Comparison of ENCODE assay signal across 33 cellular contexts in the genomic region with DNA sequence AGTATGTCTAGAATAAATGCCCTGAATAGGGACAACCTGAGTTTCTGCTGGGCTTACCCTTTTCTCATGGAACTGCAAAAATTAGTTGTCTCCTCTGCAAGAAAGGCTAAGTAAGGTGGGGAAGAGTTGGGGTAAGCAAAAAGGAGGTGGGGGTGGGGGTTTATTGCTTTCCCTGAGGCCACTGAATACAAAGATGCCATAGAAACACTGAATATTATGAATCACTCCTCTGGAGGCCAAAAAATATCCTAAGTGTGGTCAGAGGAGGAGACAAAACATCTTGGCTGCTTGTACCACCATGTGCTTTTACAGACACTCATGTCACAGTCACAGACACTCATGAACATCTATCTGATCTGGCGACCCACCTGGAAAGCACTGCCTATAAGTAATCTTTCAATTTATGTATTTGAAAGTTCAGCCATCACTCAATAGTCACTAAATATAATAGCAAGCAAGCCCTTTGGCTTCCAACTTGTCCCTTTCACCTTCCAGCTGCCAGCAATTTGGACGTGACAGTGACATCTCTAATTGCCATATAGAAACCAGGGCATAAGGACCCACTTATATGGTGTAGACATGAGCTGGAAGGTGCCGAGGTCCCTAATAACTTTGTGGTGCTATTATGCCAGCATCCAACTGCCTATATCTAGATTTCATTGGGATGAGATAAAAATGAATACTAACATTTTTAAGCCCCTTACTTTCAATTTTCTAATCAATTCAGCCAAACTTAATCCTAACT.
DNase-seq lines count a peak whose midpoint lies in the region; ATAC-seq and TF ChIP-seq lines count a peak whose summit lies in the region.
"Had no signal": no experiment of that assay in that cellular context is flagged by ENCODE, and none has a peak within 500 bp of the region (broad histone marks: within the 10 kb centered on the region; RNA-seq: fewer than 3 reads in every experiment).

No MANE protein-coding gene starts in this region.

- H3K9me3 Mint-ChIP-seq in MCF 10A (ENCODE audit: unreplicated experiment), result no peaks in the 10 kb centered on the region
- H3K9me3 Mint-ChIP-seq: activated CD4-positive, alpha-beta memory T cell treated with anti-CD3 and anti-CD28 coated beads, Interleukin-2, amount 10 ng/mL, durations not matched to agents 7 days and 5 days; activated T-helper 1 cell treated with anti-CD3 and anti-CD28 coated beads, Interleukin-12 subunit alpha, Interleukin-12 subunit beta, Interleukin-2, Interleukin-4 antibody, amounts not matched to agents 30 ng/mL and 10 ng/mL and 1 ng/mL, durations not matched to agents 14 hours and 24 hours and 36 hours; mesothelial cell of epicardium; stimulated activated memory B cell treated with anti-CD40 and anti-IgM and Interleukin-4, amounts not matched to agents 10 μg/mL and 1 μg/mL and 100 μg/mL, for 72 hours; T-helper 2 cell treated with Interferon-gamma antibody and Interleukin-4, amounts not matched to agents 5 μg/mL and 100 μg/mL, for 36 hours had no signal

- TF ChIP-seq POLR2A in breast epithelium (IDR thresholded peaks at IDR 0.05) (no peak), thyroid gland (IDR thresholded peaks at IDR 0.05) (no peak)

- WGBS in thyroid gland, 2 donors, result 95 to 99% methylated on average over 3 of the region's 3 CpGs

- peaks cover 16% of the 10 kb centered on the region for H3K36me3 Mint-ChIP-seq in MCF 10A (ENCODE audit: insufficient read depth, unreplicated experiment)
- H3K36me3 Mint-ChIP-seq: CD4-positive, CD25-positive, alpha-beta regulatory T cell had no signal

- no peak overlapping the region for H3K4me3 Mint-ChIP-seq in MCF 10A (ENCODE audit: unreplicated experiment)
- H3K4me3 Mint-ChIP-seq: activated CD4-positive, alpha-beta memory T cell treated with anti-CD3 and anti-CD28 coated beads, Interleukin-2, amount 10 ng/mL, durations not matched to agents 7 days and 5 days; activated T-helper 1 cell treated with anti-CD3 and anti-CD28 coated beads, Interleukin-12 subunit alpha, Interleukin-12 subunit beta, Interleukin-2, Interleukin-4 antibody, amounts not matched to agents 30 ng/mL and 10 ng/mL and 1 ng/mL, durations not matched to agents 14 hours and 24 hours and 36 hours; CD4-positive, CD25-positive, alpha-beta regulatory T cell; mesothelial cell of epicardium; stimulated activated memory B cell treated with anti-CD40 and anti-IgM and Interleukin-4, amounts not matched to agents 10 μg/mL and 1 μg/mL and 100 μg/mL, for 72 hours; T-helper 2 cell treated with Interferon-gamma antibody and Interleukin-4, amounts not matched to agents 5 μg/mL and 100 μg/mL, for 36 hours had no signal

- DNase-seq in breast epithelium (ENCODE audit: low spot score in 2 of 2), result no peak
- no peak for DNase-seq in MCF 10A (ENCODE audit: unreplicated experiment)
- DNase-seq in left ventricle myocardium superior, result no peak
- no peak for DNase-seq in thyroid gland
- DNase-seq in NCI-H524 treated with DMSO at 0.1 percent for 48 hours (lab: John Stamatoyannopoulos, UW), result no peak
- no peak for DNase-seq in germinal center (ENCODE audit: low spot score)
- DNase-seq: activated CD4-positive, alpha-beta memory T cell treated with anti-CD3 and anti-CD28 coated beads, Interleukin-2, amount 10 ng/mL, durations not matched to agents 7 days and 5 days; activated CD8-positive, alpha-beta memory T cell treated with anti-CD3 and anti-CD28 coated beads, Interleukin-2, amount 50 U/mL, for 48 hours; activated naive CD4-positive, alpha-beta T cell treated with Interleukin-2 at 50 U/mL for 16 hours; AML-193; body of pancreas; CD4-positive, CD25-positive, alpha-beta regulatory T cell; cerebellar nuclear complex; DND-41; glutamatergic neuron; KG1; MM.1S; NCI-H1417; NCI-H2029; NCI-H526 treated with DMSO at 0.1 percent for 48 hours; PC-9; psoas muscle; SHP77 treated with DMSO at 0.1 percent for 48 hours; stimulated activated CD4-positive, alpha-beta T cell treated with anti-CD3 and anti-CD28 coated beads, Interleukin-15, amount 100 ng/mL, for 24 hours had no signal

- H3K9me3 ChIP-seq in breast epithelium (no peaks in the 10 kb centered on the region), thyroid gland (no peaks in the 10 kb centered on the region)
- H3K9me3 ChIP-seq: body of pancreas, psoas muscle had no signal

- peak overlapping the region; percentile 62 to 82 for H3K27ac ChIP-seq in breast epithelium
- peak overlapping the region; percentile 96 for H3K27ac ChIP-seq in VCaP
- peak overlapping the region; percentile 86 to 98 (median 96) for H3K27ac ChIP-seq in thyroid gland
- H3K27ac ChIP-seq: 22Rv1, HL-60, PC-9, psoas muscle had no signal

- TF ChIP-seq CTCF in breast epithelium (IDR thresholded peaks at IDR 0.05) (no peak), MCF 10A (IDR thresholded peaks at IDR 0.05; ENCODE audit: unreplicated experiment) (no peak), VCaP (conservative IDR thresholded peaks at IDR 0.05) (no peak), thyroid gland (IDR thresholded peaks at IDR 0.05) (no peak)

- no TSS peak for BruUV-seq in MCF 10A (replicated peaks; lab: Mats Ljungman, UMichigan)

- no peaks in the 10 kb centered on the region for H3K4me1 Mint-ChIP-seq in MCF 10A (ENCODE audit: insufficient read depth, unreplicated experiment)
- H3K4me1 Mint-ChIP-seq: activated CD4-positive, alpha-beta memory T cell treated with anti-CD3 and anti-CD28 coated beads, Interleukin-2, amount 10 ng/mL, durations not matched to agents 7 days and 5 days; CD4-positive, CD25-positive, alpha-beta regulatory T cell; stimulated activated memory B cell treated with anti-CD40 and anti-IgM and Interleukin-4, amounts not matched to agents 10 μg/mL and 1 μg/mL and 100 μg/mL, for 72 hours had no signal

- H3K27me3 Mint-ChIP-seq in MCF 10A (ENCODE audit: insufficient read depth, unreplicated experiment), result no peaks in the 10 kb centered on the region
- H3K27me3 Mint-ChIP-seq: CD4-positive, CD25-positive, alpha-beta regulatory T cell; stimulated activated memory B cell treated with anti-CD40 and anti-IgM and Interleukin-4, amounts not matched to agents 10 μg/mL and 1 μg/mL and 100 μg/mL, for 72 hours had no signal

- POLR2A ChIA-PET in MCF 10A (lab: Yijun Ruan, JAX), result no interaction called here

- CTCF ChIA-PET in MCF 10A (lab: Yijun Ruan, JAX), result no interaction called here

- ATAC-seq in left ventricle myocardium superior, result peak; percentile 66
- no peak for ATAC-seq in GM21619 (IDR thresholded peaks at IDR 0.05; ENCODE audit: unreplicated experiment)
- ATAC-seq: left lobe of liver; psoas muscle; stimulated activated memory B cell treated with anti-CD40 and anti-IgM and Interleukin-4, amounts not matched to agents 10 μg/mL and 1 μg/mL and 100 μg/mL, for 72 hours had no signal

- H3K4me3 ChIP-seq in breast epithelium, result no peak overlapping the region
- no peak overlapping the region for H3K4me3 ChIP-seq in thyroid gland (replicated peaks in 1 of 3)
- H3K4me3 ChIP-seq: body of pancreas, PC-9, psoas muscle had no signal

- intact Hi-C loops in breast epithelium (cut with DNase I; ENCODE audit: low total_unique reads), result loop anchor here (5.0 kb wide), 1 partner anchor 330 kb away; no protein-coding TSS in a partner anchor
- intact Hi-C loops in MCF 10A (cut with micrococcal nuclease), result no loop called here
- intact Hi-C loops in left ventricle myocardium superior (cut with micrococcal nuclease), result no loop called here
- intact Hi-C loops in thyroid gland (cut with DNase I), result loop anchor here (10.0 kb wide), 1 partner anchor 132 kb away; no protein-coding TSS in a partner anchor

- no peak overlapping the region for H3K27ac Mint-ChIP-seq in MCF 10A (ENCODE audit: low read depth, unreplicated experiment)
- H3K27ac Mint-ChIP-seq: activated CD4-positive, alpha-beta memory T cell treated with anti-CD3 and anti-CD28 coated beads, Interleukin-2, amount 10 ng/mL, durations not matched to agents 7 days and 5 days; activated T-helper 1 cell treated with anti-CD3 and anti-CD28 coated beads, Interleukin-12 subunit alpha, Interleukin-12 subunit beta, Interleukin-2, Interleukin-4 antibody, amounts not matched to agents 30 ng/mL and 10 ng/mL and 1 ng/mL, durations not matched to agents 14 hours and 24 hours and 36 hours; CD4-positive, CD25-positive, alpha-beta regulatory T cell; mesothelial cell of epicardium; stimulated activated memory B cell treated with anti-CD40 and anti-IgM and Interleukin-4, amounts not matched to agents 10 μg/mL and 1 μg/mL and 100 μg/mL, for 72 hours; T-helper 2 cell treated with Interferon-gamma antibody and Interleukin-4, amounts not matched to agents 5 μg/mL and 100 μg/mL, for 36 hours had no signal

- H3K27me3 ChIP-seq in breast epithelium, result no peaks in the 10 kb centered on the region
- no peaks in the 10 kb centered on the region for H3K27me3 ChIP-seq in thyroid gland
- H3K27me3 ChIP-seq: body of pancreas had no signal

- H3K4me1 ChIP-seq in breast epithelium (peaks cover 0 to 7% of the 10 kb centered on the region in 2 donors), thyroid gland (peaks cover 46 to 71% of the 10 kb centered on the region in 2 donors)

- no peaks in the 10 kb centered on the region for H3K36me3 ChIP-seq in breast epithelium
- peaks cover 3 to 8% of the 10 kb centered on the region in 2 donors for H3K36me3 ChIP-seq in thyroid gland

Comparison
In these comparisons a context has a peak if more than half of its experiments do, and no peak if none do; other contexts are left out.
1. intact Hi-C loops: an anchor here in breast epithelium (5.0 kb wide) and thyroid gland (10.0 kb wide); none called in MCF 10A and left ventricle myocardium superior.